In the genomic region with DNA sequence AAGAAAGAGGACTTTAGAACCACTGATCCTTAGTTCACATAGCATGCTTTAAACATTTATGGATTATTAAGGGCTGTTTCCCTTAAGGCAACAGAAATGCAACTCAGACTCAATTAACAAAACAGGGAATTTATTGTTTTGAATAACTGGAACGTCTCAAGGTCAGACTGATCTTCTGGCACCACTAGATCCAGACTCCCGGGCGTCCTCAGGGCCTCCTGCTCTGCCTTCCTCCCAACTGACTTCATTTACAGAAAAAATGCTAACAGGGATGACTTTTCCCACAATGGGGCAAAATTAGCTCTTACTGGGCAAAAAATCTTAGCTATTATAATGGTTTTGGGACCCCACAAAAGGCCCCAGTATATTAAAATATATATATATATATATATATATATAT, we compare ENCODE assay signal across 8 cellular contexts.
"Had no signal": no experiment of that assay in that cellular context is flagged by ENCODE, and none has a peak within 500 bp of the region (broad histone marks: within the 10 kb centered on the region; RNA-seq: fewer than 3 reads in every experiment).

No MANE protein-coding gene starts in this region.

- DNase-seq: GDM1, GF-D8 had no signal

- ATAC-seq: GM12878 had no signal

- FAIRE-seq: G401.6, GM12878, GM12891, GM12892, GM18507, GM19239 had no signal

- H3K4me3 ChIP-seq: GM12878 had no signal
